Comparison of ENCODE assay signal across 8 cellular contexts in the genomic region with DNA sequence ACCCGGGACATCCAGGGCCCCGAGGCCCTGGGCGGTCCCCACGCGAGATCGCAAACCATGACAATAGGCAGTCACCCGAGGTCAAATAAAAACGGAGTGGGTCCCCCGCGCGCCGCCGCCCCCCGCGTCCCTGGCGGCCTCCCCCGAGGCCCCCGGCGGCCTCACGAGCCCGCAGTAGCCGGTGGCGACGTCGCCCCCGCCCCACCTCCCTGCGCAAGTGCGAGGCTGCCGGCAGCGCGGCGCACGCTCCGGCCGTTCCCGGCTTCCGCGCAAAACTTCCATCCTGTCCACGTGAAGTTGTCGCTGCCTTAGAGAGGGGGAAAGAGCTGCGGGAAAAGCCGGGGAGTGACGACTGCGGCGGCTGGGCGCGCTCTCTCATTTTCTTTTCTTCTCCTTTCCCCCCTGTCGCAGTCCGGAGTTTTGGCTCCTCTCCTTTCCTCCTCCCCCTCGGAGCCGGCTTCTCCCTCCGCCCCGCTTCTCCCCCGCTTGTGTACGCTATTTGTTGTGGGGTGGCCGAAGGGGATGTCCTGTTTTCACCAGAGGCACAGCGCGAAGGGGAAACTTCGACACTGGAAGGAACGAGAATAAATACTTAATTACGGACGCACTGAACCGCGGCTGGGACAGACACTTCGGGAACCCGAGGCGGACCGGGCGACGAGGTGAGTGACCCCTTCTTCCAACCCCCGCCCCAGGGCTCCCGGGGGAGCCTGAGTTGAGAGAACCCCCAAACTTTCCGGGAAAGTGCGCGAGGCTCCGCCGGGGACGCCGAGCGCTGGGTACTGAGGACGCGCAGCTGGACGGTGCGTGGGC. TPM values are rescaled to one million over a fixed set of nuclear protein-coding genes. Genes with fewer than 3 reads are reported as not detected.
DNase-seq lines count a peak whose midpoint lies in the region; ATAC-seq, FAIRE-seq and TF ChIP-seq lines count a peak whose summit lies in the region.

A gene with protein sequence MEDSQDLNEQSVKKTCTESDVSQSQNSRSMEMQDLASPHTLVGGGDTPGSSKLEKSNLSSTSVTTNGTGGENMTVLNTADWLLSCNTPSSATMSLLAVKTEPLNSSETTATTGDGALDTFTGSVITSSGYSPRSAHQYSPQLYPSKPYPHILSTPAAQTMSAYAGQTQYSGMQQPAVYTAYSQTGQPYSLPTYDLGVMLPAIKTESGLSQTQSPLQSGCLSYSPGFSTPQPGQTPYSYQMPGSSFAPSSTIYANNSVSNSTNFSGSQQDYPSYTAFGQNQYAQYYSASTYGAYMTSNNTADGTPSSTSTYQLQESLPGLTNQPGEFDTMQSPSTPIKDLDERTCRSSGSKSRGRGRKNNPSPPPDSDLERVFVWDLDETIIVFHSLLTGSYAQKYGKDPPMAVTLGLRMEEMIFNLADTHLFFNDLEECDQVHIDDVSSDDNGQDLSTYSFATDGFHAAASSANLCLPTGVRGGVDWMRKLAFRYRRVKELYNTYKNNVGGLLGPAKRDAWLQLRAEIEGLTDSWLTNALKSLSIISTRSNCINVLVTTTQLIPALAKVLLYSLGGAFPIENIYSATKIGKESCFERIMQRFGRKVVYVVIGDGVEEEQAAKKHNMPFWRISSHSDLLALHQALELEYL (plus strand): TSS at position 270 of the 813 bp plus-strand sequence. CDS start 33,424 bp downstream, outside the sequence.

- H3K9me2 ChIP-seq in SK-N-SH = no peaks in the 10 kb centered on the region

- H3K27me3 ChIP-seq in SK-N-SH (ENCODE audit: insufficient read depth) = peaks cover 41% of the 10 kb centered on the region

- H3K36me3 ChIP-seq in SK-N-SH (replicated peaks in 1 of 2; ENCODE audit: control insufficient read depth in 1 of 2, insufficient read depth in 2 of 2, low read length in 1 of 2) = no peaks in the 10 kb centered on the region

- 0 out of 2 replicates have a peak within 1 kb of the TSS, but pooled peaks have one; percentile 22 for H2AFZ ChIP-seq in SK-N-SH (ENCODE audit: low read depth)

- peak; percentile 75 for DNase-seq in HCEC 1CT
- DNase-seq in SK-N-SH = peak; percentile 51
- DNase-seq in Right ventricle myocardium inferior (ENCODE audit: missing footprints) = peak; percentile 71
- peak; percentile 40 for DNase-seq in pons (ENCODE audit: low spot score)
- no peak for DNase-seq in mucosa of gallbladder (ENCODE audit: low spot score)
- no peak for DNase-seq in GM12891 (ENCODE audit: insufficient read length, low spot score)
- no peak for DNase-seq in SHP77 treated with DMSO at 0.1 percent for 48 hours (lab: John Stamatoyannopoulos, UW)

- H3K4me2 ChIP-seq in SK-N-SH = peak within 1 kb of the TSS; percentile 68; the same call in 1 of the 2 replicates

- H4K20me1 ChIP-seq in SK-N-SH (ENCODE audit: insufficient read depth) = no peaks in the 10 kb centered on the region

- H3K27ac ChIP-seq in SK-N-SH (ENCODE audit: low read depth in 2 of 2, low read length in 1 of 2) = no peak within 1 kb of the TSS

- no peak for TF ChIP-seq CTCF in SK-N-SH (IDR thresholded peaks at IDR 0.05)

- under 1% methylated on average over 37 of the region's 84 CpGs for WGBS in SK-N-SH (ENCODE audit: low lambda C conversion rate)

- no peak for TF ChIP-seq POLR2A in GM12891 (IDR thresholded peaks at IDR 0.05; ENCODE audit: low read depth, low read length)

- no peak within 1 kb of the TSS for H3K9ac ChIP-seq in SK-N-SH

- intact Hi-C loops in Right ventricle myocardium inferior (cut with DNase I) = loop anchor here (5.0 to 10.0 kb wide), 5 partner anchors 54 to 311 kb away; no protein-coding TSS in a partner anchor

- no peak for FAIRE-seq in GM12891 (lab: Jason Lieb, UNC)

- H3K79me2 ChIP-seq in SK-N-SH (ENCODE audit: insufficient read depth) = no peaks in the 10 kb centered on the region

- TF ChIP-seq EP300 in SK-N-SH (IDR thresholded peaks at IDR 0.05; ENCODE audit: borderline replicate concordance in 1 of 2, low read depth in 1 of 2, low read length in 1 of 2) = no peak

- H3K4me3 ChIP-seq in SK-N-SH (ENCODE audit: low read depth in 2 of 2, low read length in 1 of 2) = peak within 1 kb of the TSS in 1 of 2 experiments; percentile 38; a peak in 2 of 4 replicates

- TF ChIP-seq RAD21 in SK-N-SH (IDR thresholded peaks at IDR 0.05; ENCODE audit: low read length) = no peak

- no peaks in the 10 kb centered on the region for H3K9me3 ChIP-seq in SK-N-SH

- ATAC-seq in Right ventricle myocardium inferior (peak; percentile 72), GM21786 (IDR thresholded peaks at IDR 0.05; ENCODE audit: unreplicated experiment) (no peak)

- CTCF ChIA-PET in SK-N-SH (lab: Yijun Ruan, JAX) = no interaction called here

- H3K4me1 ChIP-seq in SK-N-SH (ENCODE audit: control insufficient read depth in 1 of 2, insufficient read depth in 2 of 2, low read depth in 1 of 2, low read length in 1 of 2) = peaks cover 0 to 10% of the 10 kb centered on the region in 2 experiments; a peak in 1 of 4 replicates

- H3F3A ChIP-seq in SK-N-SH (replicated peaks; ENCODE audit: insufficient read depth) = no peaks in the 10 kb centered on the region

- POLR2A ChIA-PET in SK-N-SH (lab: Yijun Ruan, JAX) = no interaction called here

TF ChIP-seq in SK-N-SH, 30 proteins besides CTCF, POLR2A, EP300 and RAD21:
- TF ChIP-seq FOXJ3 (CRISPR knock-in tag; IDR thresholded peaks at IDR 0.05) = no peak
- TF ChIP-seq YY1 (IDR thresholded peaks at IDR 0.05; ENCODE audit: low read depth) = no peak
- TF ChIP-seq RFX5 (IDR thresholded peaks at IDR 0.05; ENCODE audit: low read length) = no peak
- peak; percentile 25; the same call in 1 of the 2 replicates for TF ChIP-seq NRF1 (IDR thresholded peaks at IDR 0.05; ENCODE audit: low read depth, low read length)
- TF ChIP-seq, protein P1, sequence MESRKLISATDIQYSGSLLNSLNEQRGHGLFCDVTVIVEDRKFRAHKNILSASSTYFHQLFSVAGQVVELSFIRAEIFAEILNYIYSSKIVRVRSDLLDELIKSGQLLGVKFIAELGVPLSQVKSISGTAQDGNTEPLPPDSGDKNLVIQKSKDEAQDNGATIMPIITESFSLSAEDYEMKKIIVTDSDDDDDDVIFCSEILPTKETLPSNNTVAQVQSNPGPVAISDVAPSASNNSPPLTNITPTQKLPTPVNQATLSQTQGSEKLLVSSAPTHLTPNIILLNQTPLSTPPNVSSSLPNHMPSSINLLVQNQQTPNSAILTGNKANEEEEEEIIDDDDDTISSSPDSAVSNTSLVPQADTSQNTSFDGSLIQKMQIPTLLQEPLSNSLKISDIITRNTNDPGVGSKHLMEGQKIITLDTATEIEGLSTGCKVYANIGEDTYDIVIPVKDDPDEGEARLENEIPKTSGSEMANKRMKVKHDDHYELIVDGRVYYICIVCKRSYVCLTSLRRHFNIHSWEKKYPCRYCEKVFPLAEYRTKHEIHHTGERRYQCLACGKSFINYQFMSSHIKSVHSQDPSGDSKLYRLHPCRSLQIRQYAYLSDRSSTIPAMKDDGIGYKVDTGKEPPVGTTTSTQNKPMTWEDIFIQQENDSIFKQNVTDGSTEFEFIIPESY (IDR thresholded peaks at IDR 0.05; ENCODE audit: borderline replicate concordance, low read depth) = no peak
- no peak for TF ChIP-seq MXI1 (IDR thresholded peaks at IDR 0.05; ENCODE audit: low read depth, low read length)
- no peak for TF ChIP-seq JUND (IDR thresholded peaks at IDR 0.05)

TF ChIP-seq in GM12891, 5 proteins besides CTCF, POLR2A, EP300 and RAD21:
- no peak for TF ChIP-seq POLR2AphosphoS5 (IDR thresholded peaks at IDR 0.05; ENCODE audit: low read depth, low read length)

RNA-seq across cellular contexts. Expression of the gene that starts here (rescaled TPM):
- 0.08 and 0.18 TPM in 2 replicates for polyA plus RNA-seq in SK-N-SH (2012; rRNA removed)
- 0.04 and 0.10 TPM in 2 replicates for polyA plus RNA-seq in SK-N-SH (2012; cell fraction: cytosol; rRNA removed)
- 0.09 and 0.14 TPM in 2 replicates for polyA plus RNA-seq in SK-N-SH (2012; cell fraction: nucleus; rRNA removed)
- total RNA-seq in Right ventricle myocardium inferior (19.5 TPM), mucosa of gallbladder (0.17 TPM)
- polyA plus RNA-seq in GM12891 (2012; ENCODE audit: low read depth, missing spikeins) = 0.04 TPM

Comparison
In these comparisons a context has a peak if more than half of its experiments do, and no peak if none do; other contexts are left out.
1. RNA of the gene that starts here (total RNA-seq): 19.5 TPM in Right ventricle myocardium inferior (single experiment); 0.17 TPM in mucosa of gallbladder (single experiment); every median in the first group is over 10 times any median in the second.
2. Peak in DNase-seq and H3K4me2 ChIP-seq in SK-N-SH; RNA of the gene not detected or under 1 TPM.
3. DNase-seq: peak in HCEC 1CT (single experiment), Right ventricle myocardium inferior (single experiment) and pons (single experiment); none in mucosa of gallbladder (single experiment), GM12891 (single experiment) and SHP77 treated with DMSO at 0.1 percent for 48 hours (single experiment).